In genomic region chr4:7207791-7208231, GRCh38 we compare ENCODE assay signal across 1 cellular context.
TF ChIP-seq lines count a peak whose summit lies in the region.

No MANE protein-coding gene starts in this region.

TF ChIP-seq in GM23338, 12 proteins besides CTCF, POLR2A, EP300 and RAD21 (continued from another document):
- TF ChIP-seq ZNF462 (CRISPR knock-in tag; IDR thresholded peaks at IDR 0.05) (no peak), ZNF331 (CRISPR knock-in tag; IDR thresholded peaks at IDR 0.05; ENCODE audit: low read depth) (no peak), ZNF114 (CRISPR knock-in tag; IDR thresholded peaks at IDR 0.05) (no peak), STAT1 (IDR thresholded peaks at IDR 0.05; ENCODE audit: unreplicated experiment) (no peak), NANOG (IDR thresholded peaks at IDR 0.05; ENCODE audit: borderline replicate concordance) (no peak), REST (IDR thresholded peaks at IDR 0.05; ENCODE audit: unreplicated experiment) (no peak), EZH2 (IDR thresholded peaks at IDR 0.05; ENCODE audit: low read depth, unreplicated experiment) (no peak)
TF ChIP-seq in GM23338: peak in this region for 0.
